Comparison of ENCODE assay signal across 14 cellular contexts in the genomic region with DNA sequence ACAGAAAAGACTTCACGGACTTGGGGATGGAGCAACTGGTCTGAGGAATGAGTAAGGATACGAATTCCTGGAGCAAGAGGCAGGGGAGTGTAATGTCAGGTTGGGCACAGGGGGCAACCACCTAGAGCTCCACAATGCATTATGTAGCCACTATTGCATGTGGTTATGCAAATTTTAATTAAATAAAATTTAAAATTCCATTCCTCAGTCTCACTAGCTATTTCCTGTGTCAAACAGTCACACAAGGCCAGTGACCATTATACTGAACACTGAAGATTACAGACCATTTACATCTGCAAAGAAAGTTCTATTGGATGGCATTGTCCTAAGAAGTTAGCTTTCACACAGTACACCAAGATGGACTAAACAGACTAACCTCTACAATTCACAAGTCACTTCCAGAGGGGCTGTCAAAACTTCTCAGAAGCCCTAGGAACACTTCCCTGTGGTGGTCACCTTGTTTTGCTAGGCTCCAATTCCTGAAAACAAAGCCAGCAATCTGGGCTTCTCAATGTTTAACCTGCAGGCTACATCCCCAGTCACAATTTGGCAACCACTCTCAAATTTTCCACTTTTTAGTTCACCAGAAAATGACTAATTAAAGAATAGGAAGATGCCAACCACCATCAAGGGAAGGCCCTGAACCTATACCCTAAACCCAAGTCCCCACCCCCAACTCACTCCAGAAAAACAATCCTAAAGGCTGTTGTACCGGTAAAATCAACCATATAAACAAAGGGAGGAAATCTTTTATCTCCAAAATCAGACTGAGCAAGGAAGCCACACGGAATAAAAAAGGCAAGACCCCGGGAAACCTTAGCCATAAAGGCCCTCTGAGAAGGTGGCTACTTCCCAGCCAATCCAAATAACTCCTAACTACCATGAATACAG. TPM values are rescaled to one million over a fixed set of nuclear protein-coding genes. Genes with fewer than 3 reads are reported as not detected.
DNase-seq lines count a peak whose midpoint lies in the region; ATAC-seq, FAIRE-seq and TF ChIP-seq lines count a peak whose summit lies in the region.
"Had no signal": no experiment of that assay in that cellular context is flagged by ENCODE, and none has a peak within 500 bp of the region (broad histone marks: within the 10 kb centered on the region; RNA-seq: fewer than 3 reads in every experiment).

No MANE protein-coding gene starts in this region.

- H3K36me3 Mint-ChIP-seq in CD8-positive, alpha-beta memory T cell: peaks cover 3 to 46% (median 11%) of the 10 kb centered on the region in 3 donors

- H2BK5ac ChIP-seq in mesenchymal stem cell (ENCODE audit: low read depth, low read length, poor library complexity, severe bottlenecking): no peak overlapping the region

- no peak overlapping the region for H3K4ac ChIP-seq in mesenchymal stem cell (ENCODE audit: low read depth in 1 of 2, low read length in 2 of 2)

- no peak overlapping the region for H2BK12ac ChIP-seq in mesenchymal stem cell (ENCODE audit: low read length in 2 of 2)

- H3K4me1 ChIP-seq in CD8-positive, alpha-beta memory T cell (ENCODE audit: insufficient read depth, low read length): no peaks in the 10 kb centered on the region
- no peaks in the 10 kb centered on the region for H3K4me1 ChIP-seq in mesenchymal stem cell (ENCODE audit: control insufficient read depth, insufficient read depth, low read depth, low read length)
- H3K4me1 ChIP-seq in small intestine (ENCODE audit: control insufficient read depth in 2 of 2, insufficient read depth in 1 of 2, low read depth in 1 of 2, low read length in 1 of 2): no peaks in the 10 kb centered on the region

- H2AK5ac ChIP-seq in mesenchymal stem cell (ENCODE audit: low read length, severe bottlenecking): no peak overlapping the region

- no peak overlapping the region for H3K27ac ChIP-seq in CD8-positive, alpha-beta memory T cell (ENCODE audit: low read depth, low read length)
- no peak overlapping the region for H3K27ac ChIP-seq in mesenchymal stem cell (ENCODE audit: low read length, poor library complexity, severe bottlenecking)
- H3K27ac ChIP-seq in small intestine (ENCODE audit: low read depth in 1 of 2, low read length in 1 of 2): no peak overlapping the region
- H3K27ac ChIP-seq: SK-N-MC had no signal

- no peak overlapping the region for H3K18ac ChIP-seq in mesenchymal stem cell (ENCODE audit: low read depth in 1 of 2, low read length in 2 of 2)

- H2BK120ac ChIP-seq in mesenchymal stem cell (ENCODE audit: low read depth, low read length): no peak overlapping the region

- DNase-seq in CD8-positive, alpha-beta memory T cell: no peak
- peak; percentile 74 for DNase-seq in HT1080 (ENCODE audit: low read depth)
- peak; percentile 55 for DNase-seq in astrocyte of the cerebellum (ENCODE audit: low read depth)
- peak; percentile 18 for DNase-seq in mesenchymal stem cell
- DNase-seq in small intestine: no peak
- DNase-seq in NK-92 treated with Interleukin-12 subunit alpha and Interleukin-12 subunit beta, amount 100 ng/mL, for 24 hours (lab: John Stamatoyannopoulos, UW): no peak
- no peak for DNase-seq in NCI-H146 (lab: John Stamatoyannopoulos, UW)
- DNase-seq: activated CD4-positive, alpha-beta T cell treated with anti-CD3 and anti-CD28 coated beads, Interleukin-2, amount 50 U/mL, for 4 hours; NCI-H510A treated with DMSO at 0.1 percent for 48 hours had no signal

- H3K4me2 ChIP-seq in mesenchymal stem cell (ENCODE audit: low read length, poor library complexity, severe bottlenecking): no peak overlapping the region

- H3K27ac Mint-ChIP-seq in CD8-positive, alpha-beta memory T cell: peak overlapping the region in 5 of 8 donors; percentile 2 to 91 (median 66)

- H4K91ac ChIP-seq in mesenchymal stem cell (ENCODE audit: low read length): no peak overlapping the region

- H3K4me1 Mint-ChIP-seq in CD8-positive, alpha-beta memory T cell: peaks cover 0 to 4% (median 2%) of the 10 kb centered on the region in 3 donors

- no peak overlapping the region for H2BK15ac ChIP-seq in mesenchymal stem cell (ENCODE audit: low read depth, poor library complexity, severe bottlenecking)

- H3K27me3 ChIP-seq in CD8-positive, alpha-beta memory T cell (ENCODE audit: insufficient read depth, low read length, poor library complexity, severe bottlenecking): no peaks in the 10 kb centered on the region
- H3K27me3 ChIP-seq in mesenchymal stem cell (ENCODE audit: control insufficient read depth in 1 of 2, insufficient read depth in 1 of 2, low read length in 2 of 2): no peaks in the 10 kb centered on the region
- no peaks in the 10 kb centered on the region for H3K27me3 ChIP-seq in small intestine (ENCODE audit: control insufficient read depth in 2 of 2, insufficient read depth in 2 of 2, low read length in 2 of 2)

- POLR2A ChIA-PET in CD8-positive, alpha-beta memory T cell (lab: Charles Lee): no interaction called here

- no peak overlapping the region for H2AFZ ChIP-seq in mesenchymal stem cell (ENCODE audit: low read depth, low read length)

- H3K79me1 ChIP-seq in mesenchymal stem cell (replicated peaks; ENCODE audit: low read length, poor library complexity, severe bottlenecking): peaks cover 1% of the 10 kb centered on the region

- H3K9ac ChIP-seq in mesenchymal stem cell (ENCODE audit: low read length): no peak overlapping the region

- H3K4me3 ChIP-seq in CD8-positive, alpha-beta memory T cell (ENCODE audit: low read length): no peak overlapping the region
- H3K4me3 ChIP-seq in astrocyte of the cerebellum (ENCODE audit: low read depth, low read length) (no peak overlapping the region), mesenchymal stem cell (ENCODE audit: insufficient read depth in 1 of 2, low read depth in 1 of 2, low read length in 2 of 2) (no peak overlapping the region), small intestine (ENCODE audit: low read depth in 1 of 2, low read length in 2 of 2) (no peak overlapping the region)
- H3K4me3 ChIP-seq: GM12878, SK-N-MC had no signal

- FAIRE-seq in small intestine (lab: Jason Lieb, UNC): no peak
- FAIRE-seq: D721Med, endometrium, GM12878 had no signal

- no peaks in the 10 kb centered on the region for H3K9me3 Mint-ChIP-seq in CD8-positive, alpha-beta memory T cell

- TF ChIP-seq CTCF in astrocyte of the cerebellum (IDR thresholded peaks at IDR 0.05; ENCODE audit: low read depth, low read length, missing control alignments): no peak

- in situ Hi-C loops in astrocyte of the cerebellum (cut with HindIII; ENCODE audit: low sequenced_read_pairs): no loop called here

- peaks cover 11% of the 10 kb centered on the region for H3K36me3 ChIP-seq in CD8-positive, alpha-beta memory T cell (ENCODE audit: insufficient read depth, low read length)
- H3K36me3 ChIP-seq in mesenchymal stem cell (ENCODE audit: control insufficient read depth in 1 of 2, insufficient read depth in 2 of 2, low read depth in 1 of 2, low read length in 2 of 2) (peaks cover 11 to 28% of the 10 kb centered on the region in 2 experiments), small intestine (ENCODE audit: control insufficient read depth in 2 of 2, insufficient read depth in 2 of 2, low read length in 2 of 2) (peaks cover 4 to 9% of the 10 kb centered on the region in 2 donors)

- H3K4me3 Mint-ChIP-seq in CD8-positive, alpha-beta memory T cell: no peak overlapping the region

- CTCF ChIA-PET in CD8-positive, alpha-beta memory T cell (lab: Charles Lee): no interaction called here

- no peak overlapping the region for H3K23ac ChIP-seq in mesenchymal stem cell (ENCODE audit: low read length in 2 of 2)

- WGBS in mesenchymal stem cell: 92% methylated on average over 5 of the region's 5 CpGs
- 78 to 91% (median 89%) methylated on average over 5 of the region's 5 CpGs for WGBS in small intestine, 3 donors

- H3K9me3 ChIP-seq in CD8-positive, alpha-beta memory T cell (ENCODE audit: low read length): no peaks in the 10 kb centered on the region
- H3K9me3 ChIP-seq in mesenchymal stem cell (ENCODE audit: control insufficient read depth, low read length) (no peaks in the 10 kb centered on the region), small intestine (ENCODE audit: control insufficient read depth, low read depth) (no peaks in the 10 kb centered on the region)

- no peak overlapping the region for H4K8ac ChIP-seq in mesenchymal stem cell (ENCODE audit: low read length)

- ATAC-seq in HG02970 (IDR thresholded peaks at IDR 0.05; ENCODE audit: low FRiP score, unreplicated experiment): no peak
- ATAC-seq: GM12878 had no signal

- H3K27me3 Mint-ChIP-seq in CD8-positive, alpha-beta memory T cell: no peaks in the 10 kb centered on the region

- H3K14ac ChIP-seq in mesenchymal stem cell (ENCODE audit: low read length in 2 of 2): no peak overlapping the region

RNA-seq across cellular contexts. Expression of a gene that starts 34.2 kb away (rescaled TPM):
- not detected for total RNA-seq in CD8-positive, alpha-beta memory T cell
- polyA plus RNA-seq in CD8-positive, alpha-beta memory T cell: not detected
- not detected in 2 replicates for total RNA-seq in HT1080 (2014; rRNA removed; shearing (Covaris generic))
- not detected in 2 replicates for polyA plus RNA-seq in HT1080 (2015; cell fraction: cytosol; rRNA removed)
- polyA plus RNA-seq in HT1080 (2015; cell fraction: nucleus; rRNA removed): not detected in 2 replicates
- not detected for polyA plus RNA-seq in mesenchymal stem cell (2013, experiment 1 of 2)
- polyA plus RNA-seq in mesenchymal stem cell (2013, experiment 2 of 2): not detected
- under 1 TPM in 1 of 3 donors, not detected in 2; 0.03 TPM for polyA plus RNA-seq in small intestine
- total RNA-seq: GM12878 had no signal

RNA-seq across cellular contexts. Expression of a gene that starts 35.3 kb away (rescaled TPM):
- total RNA-seq in CD8-positive, alpha-beta memory T cell: 10 to 100 TPM; 33.8 to 35.6 TPM
- polyA plus RNA-seq in CD8-positive, alpha-beta memory T cell: 105 TPM
- total RNA-seq in HT1080 (2014; rRNA removed; shearing (Covaris generic)): 48.3 and 53.9 TPM in 2 replicates
- polyA plus RNA-seq in HT1080 (2015; cell fraction: cytosol; rRNA removed): 58.7 and 61.3 TPM in 2 replicates
- polyA plus RNA-seq in HT1080 (2015; cell fraction: nucleus; rRNA removed): 20.5 and 22.1 TPM in 2 replicates
- polyA plus RNA-seq in mesenchymal stem cell (2013, experiment 1 of 2): 75.5 TPM
- 79.7 TPM for polyA plus RNA-seq in mesenchymal stem cell (2013, experiment 2 of 2)
- polyA plus RNA-seq in small intestine: 10 to 100 TPM; 24.2 to 42.1 (median 33.8) TPM

RNA-seq across cellular contexts. Expression of a gene that starts 54.2 kb away (rescaled TPM):
- total RNA-seq in CD8-positive, alpha-beta memory T cell: 1 to 10 TPM in 1 of 2 experiments, under 1 TPM in 1; 1.00 to 1.4 TPM
- 0.22 TPM for polyA plus RNA-seq in CD8-positive, alpha-beta memory T cell
- 3.1 and 3.9 TPM in 2 replicates for total RNA-seq in HT1080 (2014; rRNA removed; shearing (Covaris generic))
- polyA plus RNA-seq in HT1080 (2015; cell fraction: cytosol; rRNA removed): 2.4 and 2.5 TPM in 2 replicates
- 7.7 and 10.1 TPM in 2 replicates for polyA plus RNA-seq in HT1080 (2015; cell fraction: nucleus; rRNA removed)
- polyA plus RNA-seq in mesenchymal stem cell (2013, experiment 1 of 2): 3.1 TPM
- polyA plus RNA-seq in mesenchymal stem cell (2013, experiment 2 of 2): 2.9 TPM
- 1 to 10 TPM in 1 of 3 donors, under 1 TPM in 1, not detected in 1; 0.45 to 1.1 TPM for polyA plus RNA-seq in small intestine

Comparison
In these comparisons a context has a peak if more than half of its experiments do, and no peak if none do; other contexts are left out.
1. DNase-seq: peak in HT1080 (single experiment), astrocyte of the cerebellum (single experiment) and mesenchymal stem cell (single experiment); none in CD8-positive, alpha-beta memory T cell (0 of 5), small intestine (single experiment), NK-92 treated with Interleukin-12 subunit alpha and Interleukin-12 subunit beta, amount 100 ng/mL, for 24 hours (single experiment) and NCI-H146 (single experiment).